Comparison of ENCODE assay signal across 10 cellular contexts in genomic region chr16:53465606-53466290, GRCh38. TPM values are rescaled to one million over a fixed set of nuclear protein-coding genes. Genes with fewer than 3 reads are reported as not detected.
DNase-seq lines count a peak whose midpoint lies in the region; ATAC-seq and TF ChIP-seq lines count a peak whose summit lies in the region.
"Had no signal": no experiment of that assay in that cellular context is flagged by ENCODE, and none has a peak within 500 bp of the region (broad histone marks: within the 10 kb centered on the region; RNA-seq: fewer than 3 reads in every experiment).

No MANE protein-coding gene starts in this region.

- H3K9me3 Mint-ChIP-seq in naive thymus-derived CD8-positive, alpha-beta T cell = no peaks in the 10 kb centered on the region
- no peaks in the 10 kb centered on the region for H3K9me3 Mint-ChIP-seq in stimulated activated effector memory CD8-positive, alpha-beta T cell treated with anti-CD3 and anti-CD28 coated beads, Interleukin-12 subunit alpha, Interleukin-12 subunit beta, amount 100 ng/mL, for 72 hours

- H3K4me1 ChIP-seq in body of pancreas = peaks cover 9% of the 10 kb centered on the region
- H3K4me1 ChIP-seq: upper lobe of right lung had no signal

- H3K36me3 ChIP-seq in body of pancreas (replicated peaks in 1 of 2; ENCODE audit: insufficient read depth in 1 of 2, low read depth in 2 of 2) = peaks cover 12 to 28% of the 10 kb centered on the region in 2 donors

- H3K9me3 ChIP-seq in body of pancreas = no peaks in the 10 kb centered on the region
- H3K9me3 ChIP-seq: upper lobe of right lung had no signal

- 55 to 58% methylated on average over 6 of the region's 6 CpGs for WGBS in body of pancreas, 2 donors

- peak overlapping the region in 6 of 10 donors; percentile 9 to 79 (median 68) for H3K4me3 Mint-ChIP-seq in naive thymus-derived CD8-positive, alpha-beta T cell
- H3K4me3 Mint-ChIP-seq in stimulated activated effector memory CD8-positive, alpha-beta T cell treated with anti-CD3 and anti-CD28 coated beads, Interleukin-12 subunit alpha, Interleukin-12 subunit beta, amount 100 ng/mL, for 72 hours = no peak overlapping the region

- H3K27me3 Mint-ChIP-seq in naive thymus-derived CD8-positive, alpha-beta T cell = no peaks in the 10 kb centered on the region

- no peak for TF ChIP-seq POLR2A in body of pancreas (IDR thresholded peaks at IDR 0.05)

- H3K36me3 Mint-ChIP-seq in naive thymus-derived CD8-positive, alpha-beta T cell = peaks cover 7 to 87% (median 65%) of the 10 kb centered on the region in 3 donors
- peaks cover 100% of the 10 kb centered on the region for H3K36me3 Mint-ChIP-seq in stimulated activated effector memory CD8-positive, alpha-beta T cell treated with anti-CD3 and anti-CD28 coated beads, Interleukin-12 subunit alpha, Interleukin-12 subunit beta, amount 100 ng/mL, for 72 hours

- H3K4me3 ChIP-seq in body of pancreas = no peak overlapping the region
- H3K4me3 ChIP-seq: lung, upper lobe of right lung had no signal

- intact Hi-C loops in body of pancreas (cut with DNase I) = no loop called here

- H3K27me3 ChIP-seq in body of pancreas = no peaks in the 10 kb centered on the region
- H3K27me3 ChIP-seq: upper lobe of right lung had no signal

- H3K27ac Mint-ChIP-seq in naive thymus-derived CD8-positive, alpha-beta T cell = peak overlapping the region in 9 of 10 donors; percentile 6 to 92 (median 87)
- H3K27ac Mint-ChIP-seq in stimulated activated effector memory CD8-positive, alpha-beta T cell treated with anti-CD3 and anti-CD28 coated beads, Interleukin-12 subunit alpha, Interleukin-12 subunit beta, amount 100 ng/mL, for 72 hours = no peak overlapping the region

- no peak for TF ChIP-seq CTCF in body of pancreas (IDR thresholded peaks at IDR 0.05)

- ATAC-seq in body of pancreas (peak; percentile 75), GM18517 (IDR thresholded peaks at IDR 0.05; ENCODE audit: unreplicated experiment) (no peak), GM19463 (IDR thresholded peaks at IDR 0.05; ENCODE audit: unreplicated experiment) (no peak), GM21367 (IDR thresholded peaks at IDR 0.05; ENCODE audit: unreplicated experiment) (no peak)
- ATAC-seq in naive thymus-derived CD8-positive, alpha-beta T cell = no peak
- no peak for ATAC-seq in stimulated activated effector memory CD8-positive, alpha-beta T cell treated with anti-CD3 and anti-CD28 coated beads, Interleukin-12 subunit alpha, Interleukin-12 subunit beta, amount 100 ng/mL, for 72 hours
- ATAC-seq: upper lobe of right lung had no signal

- peak; percentile 77 for DNase-seq in ELR (ENCODE audit: low read depth)
- peak; percentile 82 for DNase-seq in NCI-H1105 treated with DMSO at 0.1 percent for 48 hours (lab: John Stamatoyannopoulos, UW)
- DNase-seq in body of pancreas = peak; percentile 26 to 47 (median 38)
- DNase-seq in naive thymus-derived CD8-positive, alpha-beta T cell = no peak
- no peak for DNase-seq in stimulated activated effector memory CD8-positive, alpha-beta T cell treated with anti-CD3 and anti-CD28 coated beads, Interleukin-12 subunit alpha, Interleukin-12 subunit beta, amount 100 ng/mL, for 72 hours (ENCODE audit: low spot score in 2 of 2)
- DNase-seq: upper lobe of right lung had no signal

- peak overlapping the region in 1 of 4 donors; percentile 38 for H3K27ac ChIP-seq in body of pancreas
- H3K27ac ChIP-seq: upper lobe of right lung had no signal

- peaks cover 13 to 67% (median 52%) of the 10 kb centered on the region in 4 donors for H3K4me1 Mint-ChIP-seq in naive thymus-derived CD8-positive, alpha-beta T cell
- peaks cover 7% of the 10 kb centered on the region for H3K4me1 Mint-ChIP-seq in stimulated activated effector memory CD8-positive, alpha-beta T cell treated with anti-CD3 and anti-CD28 coated beads, Interleukin-12 subunit alpha, Interleukin-12 subunit beta, amount 100 ng/mL, for 72 hours

- POLR2A ChIA-PET in naive thymus-derived CD8-positive, alpha-beta T cell (lab: Charles Lee) = interaction anchor here (0.8 to 6.2 kb wide), 7 partner anchors 9 to 34 kb away, joined by 4 to 54 read pairs (median 6); partner anchors contain the start of gene RBL2

RNA-seq across cellular contexts. Expression of gene RBL2, which starts 31.5 kb away (rescaled TPM):
- total RNA-seq in body of pancreas = 100 to 1,000 TPM in 1 of 2 donors, 10 to 100 TPM in 1; 82.7 to 114 TPM
- total RNA-seq in naive thymus-derived CD8-positive, alpha-beta T cell = 100 to 1,000 TPM; 593 to 608 TPM
- 100 to 1,000 TPM; 245 to 302 (median 262) TPM for polyA plus RNA-seq in naive thymus-derived CD8-positive, alpha-beta T cell

RNA-seq across cellular contexts. Expression of gene AKTIP, which starts 37.3 kb away (rescaled TPM):
- 10 to 100 TPM; 32.2 to 40.5 TPM for total RNA-seq in body of pancreas
- 100 to 1,000 TPM; 155 to 159 TPM for total RNA-seq in naive thymus-derived CD8-positive, alpha-beta T cell
- 100 to 1,000 TPM in 2 of 3 donors, 10 to 100 TPM in 1; 60.3 to 124 (median 114) TPM for polyA plus RNA-seq in naive thymus-derived CD8-positive, alpha-beta T cell

Comparison
In these comparisons a context has a peak if more than half of its experiments do, and no peak if none do; other contexts are left out.
1. DNase-seq: peak in ELR (single experiment), NCI-H1105 treated with DMSO at 0.1 percent for 48 hours (single experiment) and body of pancreas (4 of 4); none in naive thymus-derived CD8-positive, alpha-beta T cell (0 of 10) and stimulated activated effector memory CD8-positive, alpha-beta T cell treated with anti-CD3 and anti-CD28 coated beads, Interleukin-12 subunit alpha, Interleukin-12 subunit beta, amount 100 ng/mL, for 72 hours (0 of 2).
2. RNA of gene RBL2, which starts 31.5 kb away (total RNA-seq): 593 to 608 TPM in naive thymus-derived CD8-positive, alpha-beta T cell; 82.7 to 114 TPM in body of pancreas; every median in the first group is over 4 times any median in the second.